ENCODE assay signal across 1 cellular context in the genomic region with DNA sequence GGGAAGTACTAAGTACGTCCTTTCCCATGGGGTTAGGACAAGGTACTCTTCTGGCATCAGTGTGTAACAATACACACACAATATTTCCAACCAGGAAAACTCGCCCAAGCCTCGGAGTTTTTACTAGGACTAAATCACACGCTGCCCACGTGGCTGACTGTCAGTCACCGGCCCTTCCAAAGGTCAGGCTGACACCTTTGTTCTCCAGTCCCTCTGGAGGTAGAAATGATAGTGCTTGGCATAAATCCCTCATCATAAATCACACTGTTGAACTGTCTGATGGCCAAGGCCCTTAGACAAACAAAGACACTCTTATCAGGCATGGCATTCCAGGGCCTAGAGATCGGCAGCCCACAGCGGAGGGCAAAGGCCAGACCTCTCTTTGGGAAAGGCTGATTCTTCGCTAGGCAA.
A peak's percentile ranks its signal among the peaks of the same experiment; 100 is the strongest.
TF ChIP-seq lines count a peak whose summit lies in the region.

No MANE protein-coding gene starts in this region.

TF ChIP-seq in HepG2, 621 proteins besides CTCF, POLR2A, EP300 and RAD21 (continued from another document and continues in another):
- TF ChIP-seq, protein P1, sequence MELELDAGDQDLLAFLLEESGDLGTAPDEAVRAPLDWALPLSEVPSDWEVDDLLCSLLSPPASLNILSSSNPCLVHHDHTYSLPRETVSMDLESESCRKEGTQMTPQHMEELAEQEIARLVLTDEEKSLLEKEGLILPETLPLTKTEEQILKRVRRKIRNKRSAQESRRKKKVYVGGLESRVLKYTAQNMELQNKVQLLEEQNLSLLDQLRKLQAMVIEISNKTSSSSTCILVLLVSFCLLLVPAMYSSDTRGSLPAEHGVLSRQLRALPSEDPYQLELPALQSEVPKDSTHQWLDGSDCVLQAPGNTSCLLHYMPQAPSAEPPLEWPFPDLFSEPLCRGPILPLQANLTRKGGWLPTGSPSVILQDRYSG (CRISPR knock-in tag; IDR thresholded peaks at IDR 0.05), result no peak
- TF ChIP-seq, protein P2, sequence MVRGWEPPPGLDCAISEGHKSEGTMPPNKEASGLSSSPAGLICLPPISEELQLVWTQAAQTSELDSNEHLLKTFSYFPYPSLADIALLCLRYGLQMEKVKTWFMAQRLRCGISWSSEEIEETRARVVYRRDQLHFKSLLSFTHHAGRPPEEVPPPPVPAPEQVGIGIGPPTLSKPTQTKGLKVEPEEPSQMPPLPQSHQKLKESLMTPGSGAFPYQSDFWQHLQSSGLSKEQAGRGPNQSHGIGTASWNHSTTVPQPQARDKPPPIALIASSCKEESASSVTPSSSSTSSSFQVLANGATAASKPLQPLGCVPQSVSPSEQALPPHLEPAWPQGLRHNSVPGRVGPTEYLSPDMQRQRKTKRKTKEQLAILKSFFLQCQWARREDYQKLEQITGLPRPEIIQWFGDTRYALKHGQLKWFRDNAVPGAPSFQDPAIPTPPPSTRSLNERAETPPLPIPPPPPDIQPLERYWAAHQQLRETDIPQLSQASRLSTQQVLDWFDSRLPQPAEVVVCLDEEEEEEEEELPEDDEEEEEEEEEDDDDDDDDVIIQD (CRISPR knock-in tag; IDR thresholded peaks at IDR 0.05; ENCODE audit: low read depth), result no peak
- peak; percentile 99 for TF ChIP-seq MEIS2 (CRISPR knock-in tag; IDR thresholded peaks at IDR 0.05)
- TF ChIP-seq, protein P3, sequence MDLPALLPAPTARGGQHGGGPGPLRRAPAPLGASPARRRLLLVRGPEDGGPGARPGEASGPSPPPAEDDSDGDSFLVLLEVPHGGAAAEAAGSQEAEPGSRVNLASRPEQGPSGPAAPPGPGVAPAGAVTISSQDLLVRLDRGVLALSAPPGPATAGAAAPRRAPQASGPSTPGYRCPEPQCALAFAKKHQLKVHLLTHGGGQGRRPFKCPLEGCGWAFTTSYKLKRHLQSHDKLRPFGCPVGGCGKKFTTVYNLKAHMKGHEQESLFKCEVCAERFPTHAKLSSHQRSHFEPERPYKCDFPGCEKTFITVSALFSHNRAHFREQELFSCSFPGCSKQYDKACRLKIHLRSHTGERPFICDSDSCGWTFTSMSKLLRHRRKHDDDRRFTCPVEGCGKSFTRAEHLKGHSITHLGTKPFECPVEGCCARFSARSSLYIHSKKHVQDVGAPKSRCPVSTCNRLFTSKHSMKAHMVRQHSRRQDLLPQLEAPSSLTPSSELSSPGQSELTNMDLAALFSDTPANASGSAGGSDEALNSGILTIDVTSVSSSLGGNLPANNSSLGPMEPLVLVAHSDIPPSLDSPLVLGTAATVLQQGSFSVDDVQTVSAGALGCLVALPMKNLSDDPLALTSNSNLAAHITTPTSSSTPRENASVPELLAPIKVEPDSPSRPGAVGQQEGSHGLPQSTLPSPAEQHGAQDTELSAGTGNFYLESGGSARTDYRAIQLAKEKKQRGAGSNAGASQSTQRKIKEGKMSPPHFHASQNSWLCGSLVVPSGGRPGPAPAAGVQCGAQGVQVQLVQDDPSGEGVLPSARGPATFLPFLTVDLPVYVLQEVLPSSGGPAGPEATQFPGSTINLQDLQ (CRISPR knock-in tag; IDR thresholded peaks at IDR 0.05), result no peak
- TF ChIP-seq RCOR2 (CRISPR knock-in tag; IDR thresholded peaks at IDR 0.05), result no peak
- TF ChIP-seq, protein P4, sequence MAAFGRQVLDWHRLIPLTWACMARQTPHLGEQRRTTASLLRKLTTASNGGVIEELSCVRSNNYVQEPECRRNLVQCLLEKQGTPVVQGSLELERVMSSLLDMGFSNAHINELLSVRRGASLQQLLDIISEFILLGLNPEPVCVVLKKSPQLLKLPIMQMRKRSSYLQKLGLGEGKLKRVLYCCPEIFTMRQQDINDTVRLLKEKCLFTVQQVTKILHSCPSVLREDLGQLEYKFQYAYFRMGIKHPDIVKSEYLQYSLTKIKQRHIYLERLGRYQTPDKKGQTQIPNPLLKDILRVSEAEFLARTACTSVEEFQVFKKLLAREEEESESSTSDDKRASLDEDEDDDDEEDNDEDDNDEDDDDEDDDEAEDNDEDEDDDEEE (CRISPR knock-in tag; IDR thresholded peaks at IDR 0.05), result no peak
- no peak for TF ChIP-seq ZKSCAN1 (IDR thresholded peaks at IDR 0.05; ENCODE audit: low read length)
- no peak for TF ChIP-seq PAWR (CRISPR knock-in tag; IDR thresholded peaks at IDR 0.05; ENCODE audit: borderline replicate concordance)
- TF ChIP-seq SP140L (CRISPR knock-in tag; IDR thresholded peaks at IDR 0.05; ENCODE audit: borderline replicate concordance), result no peak
- no peak for TF ChIP-seq ZNF460 (CRISPR knock-in tag; IDR thresholded peaks at IDR 0.05; ENCODE audit: borderline replicate concordance)
- TF ChIP-seq CCDC6 (CRISPR knock-in tag; IDR thresholded peaks at IDR 0.05), result no peak
- TF ChIP-seq SETDB1 (CRISPR knock-in tag; IDR thresholded peaks at IDR 0.05; ENCODE audit: borderline replicate concordance), result no peak
- TF ChIP-seq CHD2 (IDR thresholded peaks at IDR 0.05; ENCODE audit: low read depth, low read length), result no peak
- no peak for TF ChIP-seq SMAD1 (CRISPR knock-in tag; IDR thresholded peaks at IDR 0.05; ENCODE audit: borderline replicate concordance, low read depth)
- TF ChIP-seq, protein P5, sequence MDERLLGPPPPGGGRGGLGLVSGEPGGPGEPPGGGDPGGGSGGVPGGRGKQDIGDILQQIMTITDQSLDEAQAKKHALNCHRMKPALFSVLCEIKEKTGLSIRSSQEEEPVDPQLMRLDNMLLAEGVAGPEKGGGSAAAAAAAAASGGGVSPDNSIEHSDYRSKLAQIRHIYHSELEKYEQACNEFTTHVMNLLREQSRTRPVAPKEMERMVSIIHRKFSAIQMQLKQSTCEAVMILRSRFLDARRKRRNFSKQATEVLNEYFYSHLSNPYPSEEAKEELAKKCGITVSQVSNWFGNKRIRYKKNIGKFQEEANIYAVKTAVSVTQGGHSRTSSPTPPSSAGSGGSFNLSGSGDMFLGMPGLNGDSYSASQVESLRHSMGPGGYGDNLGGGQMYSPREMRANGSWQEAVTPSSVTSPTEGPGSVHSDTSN (CRISPR knock-in tag; IDR thresholded peaks at IDR 0.05), result peak; percentile 81
- TF ChIP-seq ZNF605 (CRISPR knock-in tag; IDR thresholded peaks at IDR 0.05), result no peak
- TF ChIP-seq, protein P6, sequence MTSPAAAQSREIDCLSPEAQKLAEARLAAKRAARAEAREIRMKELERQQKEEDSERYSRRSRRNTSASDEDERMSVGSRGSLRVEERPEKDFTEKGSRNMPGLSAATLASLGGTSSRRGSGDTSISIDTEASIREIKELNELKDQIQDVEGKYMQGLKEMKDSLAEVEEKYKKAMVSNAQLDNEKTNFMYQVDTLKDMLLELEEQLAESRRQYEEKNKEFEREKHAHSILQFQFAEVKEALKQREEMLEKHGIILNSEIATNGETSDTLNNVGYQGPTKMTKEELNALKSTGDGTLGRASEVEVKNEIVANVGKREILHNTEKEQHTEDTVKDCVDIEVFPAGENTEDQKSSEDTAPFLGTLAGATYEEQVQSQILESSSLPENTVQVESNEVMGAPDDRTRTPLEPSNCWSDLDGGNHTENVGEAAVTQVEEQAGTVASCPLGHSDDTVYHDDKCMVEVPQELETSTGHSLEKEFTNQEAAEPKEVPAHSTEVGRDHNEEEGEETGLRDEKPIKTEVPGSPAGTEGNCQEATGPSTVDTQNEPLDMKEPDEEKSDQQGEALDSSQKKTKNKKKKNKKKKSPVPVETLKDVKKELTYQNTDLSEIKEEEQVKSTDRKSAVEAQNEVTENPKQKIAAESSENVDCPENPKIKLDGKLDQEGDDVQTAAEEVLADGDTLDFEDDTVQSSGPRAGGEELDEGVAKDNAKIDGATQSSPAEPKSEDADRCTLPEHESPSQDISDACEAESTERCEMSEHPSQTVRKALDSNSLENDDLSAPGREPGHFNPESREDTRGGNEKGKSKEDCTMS (CRISPR knock-in tag; conservative IDR thresholded peaks at IDR 0.05), result no peak
- no peak; the same call in 1 of the 2 replicates for TF ChIP-seq ZNF614 (CRISPR knock-in tag; IDR thresholded peaks at IDR 0.05; ENCODE audit: borderline replicate concordance)
- TF ChIP-seq MBNL3 (CRISPR knock-in tag; conservative IDR thresholded peaks at IDR 0.05), result no peak
- no peak for TF ChIP-seq FOSL1 (CRISPR knock-in tag; IDR thresholded peaks at IDR 0.05; ENCODE audit: borderline replicate concordance)
- TF ChIP-seq FOXC1 (CRISPR knock-in tag; IDR thresholded peaks at IDR 0.05; ENCODE audit: borderline replicate concordance), result no peak
- TF ChIP-seq ZNF20 (CRISPR knock-in tag; IDR thresholded peaks at IDR 0.05), result no peak
- TF ChIP-seq ZNF350 (CRISPR knock-in tag; IDR thresholded peaks at IDR 0.05; ENCODE audit: borderline replicate concordance, low read depth), result peak; percentile 51; the same call in 1 of the 2 replicates
- no peak for TF ChIP-seq ZNF775 (CRISPR knock-in tag; IDR thresholded peaks at IDR 0.05; ENCODE audit: borderline replicate concordance)
- TF ChIP-seq ZNF709 (CRISPR knock-in tag; IDR thresholded peaks at IDR 0.05), result no peak
- TF ChIP-seq CC2D1A (CRISPR knock-in tag; IDR thresholded peaks at IDR 0.05), result 0 out of 2 replicates have a peak, but pooled peaks have one; percentile 67
- TF ChIP-seq ATF7-NPFF (CRISPR knock-in tag; IDR thresholded peaks at IDR 0.05; ENCODE audit: low read depth), result peak; percentile 51; the same call in 1 of the 2 replicates
- TF ChIP-seq, protein P7, sequence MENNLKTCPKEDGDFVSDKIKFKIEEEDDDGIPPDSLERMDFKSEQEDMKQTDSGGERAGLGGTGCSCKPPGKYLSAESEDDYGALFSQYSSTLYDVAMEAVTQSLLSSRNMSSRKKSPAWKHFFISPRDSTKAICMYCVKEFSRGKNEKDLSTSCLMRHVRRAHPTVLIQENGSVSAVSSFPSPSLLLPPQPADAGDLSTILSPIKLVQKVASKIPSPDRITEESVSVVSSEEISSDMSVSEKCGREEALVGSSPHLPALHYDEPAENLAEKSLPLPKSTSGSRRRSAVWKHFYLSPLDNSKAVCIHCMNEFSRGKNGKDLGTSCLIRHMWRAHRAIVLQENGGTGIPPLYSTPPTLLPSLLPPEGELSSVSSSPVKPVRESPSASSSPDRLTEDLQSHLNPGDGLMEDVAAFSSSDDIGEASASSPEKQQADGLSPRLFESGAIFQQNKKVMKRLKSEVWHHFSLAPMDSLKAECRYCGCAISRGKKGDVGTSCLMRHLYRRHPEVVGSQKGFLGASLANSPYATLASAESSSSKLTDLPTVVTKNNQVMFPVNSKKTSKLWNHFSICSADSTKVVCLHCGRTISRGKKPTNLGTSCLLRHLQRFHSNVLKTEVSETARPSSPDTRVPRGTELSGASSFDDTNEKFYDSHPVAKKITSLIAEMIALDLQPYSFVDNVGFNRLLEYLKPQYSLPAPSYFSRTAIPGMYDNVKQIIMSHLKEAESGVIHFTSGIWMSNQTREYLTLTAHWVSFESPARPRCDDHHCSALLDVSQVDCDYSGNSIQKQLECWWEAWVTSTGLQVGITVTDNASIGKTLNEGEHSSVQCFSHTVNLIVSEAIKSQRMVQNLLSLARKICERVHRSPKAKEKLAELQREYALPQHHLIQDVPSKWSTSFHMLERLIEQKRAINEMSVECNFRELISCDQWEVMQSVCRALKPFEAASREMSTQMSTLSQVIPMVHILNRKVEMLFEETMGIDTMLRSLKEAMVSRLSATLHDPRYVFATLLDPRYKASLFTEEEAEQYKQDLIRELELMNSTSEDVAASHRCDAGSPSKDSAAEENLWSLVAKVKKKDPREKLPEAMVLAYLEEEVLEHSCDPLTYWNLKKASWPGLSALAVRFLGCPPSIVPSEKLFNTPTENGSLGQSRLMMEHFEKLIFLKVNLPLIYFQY (CRISPR knock-in tag; IDR thresholded peaks at IDR 0.05; ENCODE audit: borderline replicate concordance), result no peak
- no peak for TF ChIP-seq ZNF333 (CRISPR knock-in tag; IDR thresholded peaks at IDR 0.05; ENCODE audit: borderline replicate concordance)
- TF ChIP-seq, protein P8, sequence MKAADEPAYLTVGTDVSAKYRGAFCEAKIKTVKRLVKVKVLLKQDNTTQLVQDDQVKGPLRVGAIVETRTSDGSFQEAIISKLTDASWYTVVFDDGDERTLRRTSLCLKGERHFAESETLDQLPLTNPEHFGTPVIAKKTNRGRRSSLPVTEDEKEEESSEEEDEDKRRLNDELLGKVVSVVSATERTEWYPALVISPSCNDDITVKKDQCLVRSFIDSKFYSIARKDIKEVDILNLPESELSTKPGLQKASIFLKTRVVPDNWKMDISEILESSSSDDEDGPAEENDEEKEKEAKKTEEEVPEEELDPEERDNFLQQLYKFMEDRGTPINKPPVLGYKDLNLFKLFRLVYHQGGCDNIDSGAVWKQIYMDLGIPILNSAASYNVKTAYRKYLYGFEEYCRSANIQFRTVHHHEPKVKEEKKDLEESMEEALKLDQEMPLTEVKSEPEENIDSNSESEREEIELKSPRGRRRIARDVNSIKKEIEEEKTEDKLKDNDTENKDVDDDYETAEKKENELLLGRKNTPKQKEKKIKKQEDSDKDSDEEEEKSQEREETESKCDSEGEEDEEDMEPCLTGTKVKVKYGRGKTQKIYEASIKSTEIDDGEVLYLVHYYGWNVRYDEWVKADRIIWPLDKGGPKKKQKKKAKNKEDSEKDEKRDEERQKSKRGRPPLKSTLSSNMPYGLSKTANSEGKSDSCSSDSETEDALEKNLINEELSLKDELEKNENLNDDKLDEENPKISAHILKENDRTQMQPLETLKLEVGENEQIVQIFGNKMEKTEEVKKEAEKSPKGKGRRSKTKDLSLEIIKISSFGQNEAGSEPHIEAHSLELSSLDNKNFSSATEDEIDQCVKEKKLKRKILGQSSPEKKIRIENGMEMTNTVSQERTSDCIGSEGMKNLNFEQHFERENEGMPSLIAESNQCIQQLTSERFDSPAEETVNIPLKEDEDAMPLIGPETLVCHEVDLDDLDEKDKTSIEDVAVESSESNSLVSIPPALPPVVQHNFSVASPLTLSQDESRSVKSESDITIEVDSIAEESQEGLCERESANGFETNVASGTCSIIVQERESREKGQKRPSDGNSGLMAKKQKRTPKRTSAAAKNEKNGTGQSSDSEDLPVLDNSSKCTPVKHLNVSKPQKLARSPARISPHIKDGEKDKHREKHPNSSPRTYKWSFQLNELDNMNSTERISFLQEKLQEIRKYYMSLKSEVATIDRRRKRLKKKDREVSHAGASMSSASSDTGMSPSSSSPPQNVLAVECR (CRISPR knock-in tag; IDR thresholded peaks at IDR 0.05; ENCODE audit: borderline replicate concordance), result peak; percentile 39; the same call in 1 of the 2 replicates
- peak; percentile 87 for TF ChIP-seq PPARG (CRISPR knock-in tag; conservative IDR thresholded peaks at IDR 0.05)
- TF ChIP-seq HMGA1 (CRISPR knock-in tag; conservative IDR thresholded peaks at IDR 0.05), result no peak
- no peak for TF ChIP-seq ZNF7 (CRISPR knock-in tag; IDR thresholded peaks at IDR 0.05)
